Comparison of ENCODE assay signal across 11 cellular contexts in the genomic region with DNA sequence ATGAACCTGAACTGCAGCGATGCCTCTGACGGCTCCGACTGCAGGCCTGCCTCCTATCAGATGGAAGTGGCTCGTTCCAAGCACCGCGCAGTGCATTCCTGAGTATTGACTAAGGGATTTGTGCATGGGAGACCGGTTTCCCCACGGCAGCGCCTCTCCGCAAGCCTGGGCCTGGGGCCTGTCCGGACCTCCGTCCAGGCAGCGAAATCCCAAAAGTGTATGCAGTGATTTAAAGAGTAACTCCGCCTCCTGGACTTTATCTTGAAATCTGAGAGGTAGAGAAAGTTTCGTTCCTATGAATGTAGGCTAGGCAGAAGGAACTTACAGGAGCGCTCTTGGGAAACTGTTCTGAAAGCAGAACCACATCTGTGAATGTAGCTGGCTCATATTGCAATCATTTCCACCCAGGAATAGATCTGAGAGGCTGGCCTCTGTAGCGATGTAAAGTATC.
DNase-seq lines count a peak whose midpoint lies in the region; ATAC-seq and TF ChIP-seq lines count a peak whose summit lies in the region.
"Had no signal": no experiment of that assay in that cellular context is flagged by ENCODE, and none has a peak within 500 bp of the region (broad histone marks: within the 10 kb centered on the region; RNA-seq: fewer than 3 reads in every experiment).

No MANE protein-coding gene starts in this region.

- no peaks in the 10 kb centered on the region for H3K9me3 Mint-ChIP-seq in activated CD4-positive, alpha-beta T cell treated with anti-CD3 and anti-CD28 coated beads, Interleukin-2, amount 10 ng/mL, durations not matched to agents 24 days and 14 days

- H3K36me3 ChIP-seq in H7 (replicated peaks; ENCODE audit: control insufficient read depth, insufficient read depth, low read length) = no peaks in the 10 kb centered on the region
- H3K36me3 ChIP-seq in brain microvascular endothelial cell (replicated peaks) = no peaks in the 10 kb centered on the region
- H3K36me3 ChIP-seq in skeletal muscle tissue (ENCODE audit: control insufficient read depth in 3 of 3, insufficient read depth in 3 of 3, low read length in 3 of 3) = no peaks in the 10 kb centered on the region

- H3K27ac ChIP-seq in brain microvascular endothelial cell = peak overlapping the region; percentile 75
- H3K27ac ChIP-seq in skeletal muscle tissue (ENCODE audit: low read depth, low read length) = peak overlapping the region; percentile 87
- H3K27ac ChIP-seq: KMS-11 had no signal

- no peaks in the 10 kb centered on the region for H3K36me3 Mint-ChIP-seq in activated CD4-positive, alpha-beta T cell treated with anti-CD3 and anti-CD28 coated beads, Interleukin-2, amount 10 ng/mL, durations not matched to agents 24 days and 14 days (ENCODE audit: low read depth)

- no peak overlapping the region for H3K27ac Mint-ChIP-seq in activated CD4-positive, alpha-beta T cell treated with anti-CD3 and anti-CD28 coated beads, Interleukin-2, amount 10 ng/mL, durations not matched to agents 24 days and 14 days

- intact Hi-C loops in activated CD4-positive, alpha-beta T cell treated with anti-CD3 and anti-CD28 coated beads, Interleukin-2, amount 10 ng/mL, durations not matched to agents 24 days and 14 days (cut with micrococcal nuclease) = no loop called here

- H3K27me3 ChIP-seq in H7 (ENCODE audit: control insufficient read depth, insufficient read depth, low read length) = no peaks in the 10 kb centered on the region
- no peaks in the 10 kb centered on the region for H3K27me3 ChIP-seq in brain microvascular endothelial cell (replicated peaks)
- no peaks in the 10 kb centered on the region for H3K27me3 ChIP-seq in skeletal muscle tissue (ENCODE audit: control insufficient read depth in 3 of 3, insufficient read depth in 3 of 3, low read length in 3 of 3)

- peaks cover 20 to 33% (median 21%) of the 10 kb centered on the region in 3 donors for H3K4me1 ChIP-seq in skeletal muscle tissue (ENCODE audit: control insufficient read depth in 3 of 3, insufficient read depth in 3 of 3, low read length in 3 of 3)

- ATAC-seq in HG03469 (IDR thresholded peaks at IDR 0.05; ENCODE audit: unreplicated experiment) (no peak), HG02642 (IDR thresholded peaks at IDR 0.05; ENCODE audit: poor library complexity, unreplicated experiment) (no peak)
- ATAC-seq: GM12878 had no signal

- no peak for TF ChIP-seq CTCF in brain microvascular endothelial cell (IDR thresholded peaks at IDR 0.05; ENCODE audit: low read depth, low read length, missing control alignments)

- peaks cover 16% of the 10 kb centered on the region for H3K27me3 Mint-ChIP-seq in activated CD4-positive, alpha-beta T cell treated with anti-CD3 and anti-CD28 coated beads, Interleukin-2, amount 10 ng/mL, durations not matched to agents 24 days and 14 days

- in situ Hi-C loops in brain microvascular endothelial cell (cut with HindIII; ENCODE audit: low pct_ligation_motif_present, low sequenced_read_pairs) = no loop called here

- no peaks in the 10 kb centered on the region for H3K9me3 ChIP-seq in skeletal muscle tissue (ENCODE audit: control insufficient read depth in 3 of 3, low read length in 3 of 3)

- H3K4me1 Mint-ChIP-seq in activated CD4-positive, alpha-beta T cell treated with anti-CD3 and anti-CD28 coated beads, Interleukin-2, amount 10 ng/mL, durations not matched to agents 24 days and 14 days = peaks cover 3% of the 10 kb centered on the region

- H3K4me3 Mint-ChIP-seq in activated CD4-positive, alpha-beta T cell treated with anti-CD3 and anti-CD28 coated beads, Interleukin-2, amount 10 ng/mL, durations not matched to agents 24 days and 14 days = no peak overlapping the region

- no peak overlapping the region for H3K4me3 ChIP-seq in H7 (ENCODE audit: insufficient read depth, low read depth, low read length)
- no peak overlapping the region for H3K4me3 ChIP-seq in brain microvascular endothelial cell (ENCODE audit: low read depth, low read length)
- H3K4me3 ChIP-seq in skeletal muscle tissue (ENCODE audit: low read length in 3 of 3) = peak overlapping the region; percentile 48 to 65 (median 65)
- H3K4me3 ChIP-seq: GM12878 had no signal

- H3K9ac ChIP-seq in skeletal muscle tissue (ENCODE audit: low read depth in 1 of 3, low read length in 3 of 3) = peak overlapping the region; percentile 67 to 77 (median 75)
- H3K9ac ChIP-seq: KMS-11 had no signal

- DNase-seq in H7 = peak; percentile 24
- peak; percentile 90 for DNase-seq in brain microvascular endothelial cell
- DNase-seq in islet precursor cell = peak; percentile 98
- no peak for DNase-seq in DMS114 treated with DMSO at 0.1 percent for 48 hours (lab: John Stamatoyannopoulos, UW; ENCODE audit: unreplicated experiment)
- no peak for DNase-seq in activated CD4-positive, alpha-beta T cell treated with anti-CD3 and anti-CD28 coated beads, Interleukin-2, amount 10 ng/mL, durations not matched to agents 24 days and 14 days
- DNase-seq: activated effector memory CD4-positive, alpha-beta T cell treated with Interleukin-2 at 50 U/mL for 16 hours had no signal

Comparison
In these comparisons a context has a peak if more than half of its experiments do, and no peak if none do; other contexts are left out.
1. DNase-seq: peak in H7 (single experiment), brain microvascular endothelial cell (single experiment) and islet precursor cell (single experiment); none in DMS114 treated with DMSO at 0.1 percent for 48 hours (single experiment) and activated CD4-positive, alpha-beta T cell treated with anti-CD3 and anti-CD28 coated beads, Interleukin-2, amount 10 ng/mL, durations not matched to agents 24 days and 14 days (single experiment).
2. H3K4me3 ChIP-seq: peak in skeletal muscle tissue (3 of 3); none in H7 (single experiment) and brain microvascular endothelial cell (single experiment).